20 cellular contexts compared by ENCODE assay signal in the genomic region with DNA sequence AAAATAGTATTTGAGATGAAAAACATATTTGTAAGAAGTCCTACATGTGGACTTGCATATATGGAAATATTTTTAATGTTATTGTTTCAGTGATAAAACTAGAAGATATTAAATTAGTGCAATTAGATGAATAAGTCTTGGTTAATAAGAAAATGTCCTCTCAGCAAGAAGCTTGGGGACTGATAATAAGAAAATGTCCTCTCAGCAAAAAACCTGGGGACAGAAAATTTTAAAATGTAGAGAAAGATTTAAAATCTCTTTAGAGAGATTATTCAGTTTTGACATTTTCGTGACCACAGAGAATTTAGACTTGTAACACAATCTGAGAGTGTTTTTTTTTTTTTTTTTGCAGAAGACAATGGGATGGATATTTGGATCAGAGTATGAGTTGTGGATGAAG.
"Had no signal": no experiment of that assay in that cellular context is flagged by ENCODE, and none has a peak within 500 bp of the region (broad histone marks: within the 10 kb centered on the region; RNA-seq: fewer than 3 reads in every experiment).

No MANE protein-coding gene starts in this region.

- DNase-seq: Kasumi-1, MM.1S, NCI-H1092 treated with DMSO at 0.1 percent for 48 hours, NCI-H1436, NCI-H187, NCI-H2029, NCI-H2081 treated with DMSO at 0.1 percent for 48 hours, NCI-H2171, NCI-H226, NCI-H446, NCI-H510A, NCI-H69, NCI-H774, PC-3, SHP77, SK-N-SH, SW 1271 had no signal

- H3K9ac ChIP-seq: KMS-11, SK-N-SH had no signal

- ATAC-seq: Panc1, PC-3 had no signal

- H3K27ac ChIP-seq: KMS-11, RWPE1 had no signal

- H3K9me3 ChIP-seq: SK-N-SH had no signal

- H3K4me2 ChIP-seq: KMS-11, SK-N-SH had no signal
